1 cellular context compared by ENCODE assay signal in the genomic region with DNA sequence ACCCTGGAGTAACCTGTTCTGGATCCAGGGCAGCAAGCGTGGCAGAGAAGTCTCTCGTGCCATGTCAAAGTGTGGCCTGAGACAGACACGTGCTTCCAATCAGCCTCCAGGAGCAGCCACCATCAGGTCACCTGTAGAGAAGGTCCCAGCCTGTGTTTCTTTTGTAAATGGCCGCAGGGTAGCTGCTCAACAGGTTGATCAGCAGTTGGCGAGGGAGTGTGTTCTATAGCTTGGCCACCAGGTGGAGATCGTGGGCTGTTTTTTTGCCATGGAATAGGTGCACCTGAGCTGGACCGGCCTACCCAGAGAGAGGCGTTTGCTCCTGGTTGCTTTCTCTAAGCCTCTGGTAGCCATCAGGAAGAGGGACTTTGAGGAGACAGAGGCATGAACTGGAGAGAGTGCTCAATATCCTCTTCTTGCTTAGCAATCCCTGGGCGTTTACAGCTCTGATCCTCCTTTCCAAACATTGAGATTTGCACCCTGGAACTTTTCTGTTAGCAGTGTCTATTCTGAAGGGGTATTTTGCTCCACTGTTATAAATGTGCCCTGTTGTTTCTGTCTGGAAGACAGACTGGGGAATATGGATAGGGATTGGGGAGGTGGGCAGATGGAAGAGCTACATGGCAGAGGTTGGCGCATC.
TF ChIP-seq lines count a peak whose summit lies in the region.

No MANE protein-coding gene starts in this region.

TF ChIP-seq in HepG2, 621 proteins besides CTCF, POLR2A, EP300 and RAD21 (continued from another document):
- TF ChIP-seq DBP (CRISPR knock-in tag; IDR thresholded peaks at IDR 0.05; ENCODE audit: not compliant biosample characterization) (no peak), CENPX (CRISPR knock-in tag; IDR thresholded peaks at IDR 0.05) (no peak), XRCC5 (optimal IDR thresholded peaks at IDR 0.05; ENCODE audit: low read length) (peak; percentile 46), TEAD3 (CRISPR knock-in tag; optimal IDR thresholded peaks at IDR 0.05; ENCODE audit: borderline replicate concordance) (peak; percentile 10), ZFP90 (CRISPR knock-in tag; IDR thresholded peaks at IDR 0.05; ENCODE audit: borderline replicate concordance) (no peak), MIER2 (CRISPR knock-in tag; IDR thresholded peaks at IDR 0.05) (0 out of 2 replicates have a peak, but pooled peaks have one; percentile 46), NAIF1 (CRISPR knock-in tag; IDR thresholded peaks at IDR 0.05; ENCODE audit: borderline replicate concordance) (no peak), ZSCAN12 (CRISPR knock-in tag; IDR thresholded peaks at IDR 0.05) (no peak), ZNF276 (CRISPR knock-in tag; IDR thresholded peaks at IDR 0.05; ENCODE audit: low read depth) (0 out of 2 replicates have a peak, but pooled peaks have one; percentile 47), ZNF513 (CRISPR knock-in tag; conservative IDR thresholded peaks at IDR 0.05) (no peak), IKZF1 (IDR thresholded peaks at IDR 0.05) (no peak), ERF (CRISPR knock-in tag; IDR thresholded peaks at IDR 0.05) (peak; percentile 38; the same call in 1 of the 2 replicates), FOSL2 (CRISPR knock-in tag; IDR thresholded peaks at IDR 0.05) (no peak), STAG1 (CRISPR knock-in tag; IDR thresholded peaks at IDR 0.05) (peak; percentile 80), SP1 (IDR thresholded peaks at IDR 0.05) (no peak), SP1 (CRISPR knock-in tag; IDR thresholded peaks at IDR 0.05) (no peak), SMC3 (IDR thresholded peaks at IDR 0.05; ENCODE audit: low read length) (peak; percentile 74), SP4 (CRISPR knock-in tag; IDR thresholded peaks at IDR 0.05) (0 out of 2 replicates have a peak, but pooled peaks have one; percentile 19)
